1 cellular context compared by ENCODE assay signal in genomic region chr17:38926290-38927070, GRCh38.
TF ChIP-seq lines count a peak whose summit lies in the region.

No MANE protein-coding gene starts in this region.

TF ChIP-seq in H1, 55 proteins besides CTCF, POLR2A, EP300 and RAD21 (continued from another document):
- TF ChIP-seq ATF3 (IDR thresholded peaks at IDR 0.05; ENCODE audit: insufficient read depth, low read depth, low read length), result no peak
